ENCODE assay signal across 1 cellular context in genomic region chr20:50208085-50208491, GRCh38.
TF ChIP-seq lines count a peak whose summit lies in the region.

No MANE protein-coding gene starts in this region.

TF ChIP-seq in HepG2, 621 proteins besides CTCF, POLR2A, EP300 and RAD21 (continued from another document and continues in another):
- TF ChIP-seq ZNF704 (CRISPR knock-in tag; IDR thresholded peaks at IDR 0.05; ENCODE audit: borderline replicate concordance) = no peak
- TF ChIP-seq STAT5B (CRISPR knock-in tag; IDR thresholded peaks at IDR 0.05) = no peak
- no peak for TF ChIP-seq ZNF367 (CRISPR knock-in tag; IDR thresholded peaks at IDR 0.05; ENCODE audit: borderline replicate concordance)
- TF ChIP-seq ARNT2 (CRISPR knock-in tag; IDR thresholded peaks at IDR 0.05; ENCODE audit: low read depth) = no peak
- no peak for TF ChIP-seq TBP (CRISPR knock-in tag; IDR thresholded peaks at IDR 0.05)
- TF ChIP-seq E2F1 (CRISPR knock-in tag; IDR thresholded peaks at IDR 0.05) = no peak
- no peak for TF ChIP-seq NCOA1 (CRISPR knock-in tag; IDR thresholded peaks at IDR 0.05)
- TF ChIP-seq MTA3 (CRISPR knock-in tag; IDR thresholded peaks at IDR 0.05) = no peak
- TF ChIP-seq RXRA (CRISPR knock-in tag; IDR thresholded peaks at IDR 0.05) = 0 out of 2 replicates have a peak, but pooled peaks have one; percentile 21
- TF ChIP-seq SKIL (CRISPR knock-in tag; IDR thresholded peaks at IDR 0.05; ENCODE audit: borderline replicate concordance) = no peak
- no peak for TF ChIP-seq ZNF292 (CRISPR knock-in tag; IDR thresholded peaks at IDR 0.05; ENCODE audit: borderline replicate concordance, low read depth)
- peak; percentile 62; the same call in 1 of the 2 replicates for TF ChIP-seq ZNF547 (CRISPR knock-in tag; IDR thresholded peaks at IDR 0.05)
- TF ChIP-seq ETV5 (CRISPR knock-in tag; IDR thresholded peaks at IDR 0.05; ENCODE audit: borderline replicate concordance) = no peak
- TF ChIP-seq ZNF598 (CRISPR knock-in tag; IDR thresholded peaks at IDR 0.05; ENCODE audit: borderline replicate concordance) = peak; percentile 70; the same call in 1 of the 2 replicates
- no peak for TF ChIP-seq MIXL1 (CRISPR knock-in tag; IDR thresholded peaks at IDR 0.05)
- TF ChIP-seq HNRNPUL1 (IDR thresholded peaks at IDR 0.05; ENCODE audit: low read depth, low read length) = no peak
- no peak for TF ChIP-seq SPEN (CRISPR knock-in tag; IDR thresholded peaks at IDR 0.05; ENCODE audit: low read depth)
- no peak for TF ChIP-seq KIAA2018 (CRISPR knock-in tag; IDR thresholded peaks at IDR 0.05; ENCODE audit: borderline replicate concordance)
- 0 out of 2 replicates have a peak, but pooled peaks have one; percentile 56 for TF ChIP-seq EZH2 (conservative IDR thresholded peaks at IDR 0.05; ENCODE audit: low read depth, low read length)
- 0 out of 2 replicates have a peak, but pooled peaks have one; percentile 13 for TF ChIP-seq ZFX (CRISPR knock-in tag; IDR thresholded peaks at IDR 0.05; ENCODE audit: low read depth)
- peak; percentile 51; the same call in 1 of the 2 replicates for TF ChIP-seq ZNF687 (CRISPR knock-in tag; IDR thresholded peaks at IDR 0.05)
- TF ChIP-seq ZBTB49 (CRISPR knock-in tag; IDR thresholded peaks at IDR 0.05; ENCODE audit: borderline replicate concordance) = no peak
- TF ChIP-seq FOXK1 (CRISPR knock-in tag; IDR thresholded peaks at IDR 0.05; ENCODE audit: borderline replicate concordance, low read depth) = no peak
- no peak for TF ChIP-seq SCMH1 (CRISPR knock-in tag; IDR thresholded peaks at IDR 0.05; ENCODE audit: borderline replicate concordance)
- no peak for TF ChIP-seq ZNF784 (CRISPR knock-in tag; IDR thresholded peaks at IDR 0.05; ENCODE audit: borderline replicate concordance)
- no peak for TF ChIP-seq ZNF142 (CRISPR knock-in tag; IDR thresholded peaks at IDR 0.05)
